18 cellular contexts compared by ENCODE assay signal in the genomic region with DNA sequence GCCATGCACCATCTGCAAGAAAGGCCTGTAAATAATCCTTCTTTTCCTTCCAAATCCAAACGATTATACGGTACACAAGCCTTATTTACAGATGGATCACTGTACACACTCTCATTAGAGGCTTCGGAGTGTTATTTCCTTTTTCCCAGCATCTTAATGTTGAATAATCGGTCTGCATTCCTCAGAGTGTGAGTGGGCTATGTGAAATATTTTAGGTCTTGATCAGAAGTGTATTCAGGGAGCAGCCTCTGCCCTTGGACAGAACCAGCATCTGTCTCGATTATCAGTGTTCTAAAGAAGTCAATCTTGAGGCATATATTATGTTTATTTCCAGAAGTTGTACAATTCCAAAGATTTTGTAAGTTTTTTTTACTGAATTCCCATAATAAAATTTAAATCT.
DNase-seq lines count a peak whose midpoint lies in the region; FAIRE-seq and TF ChIP-seq lines count a peak whose summit lies in the region.
"Had no signal": no experiment of that assay in that cellular context is flagged by ENCODE, and none has a peak within 500 bp of the region (broad histone marks: within the 10 kb centered on the region; RNA-seq: fewer than 3 reads in every experiment).

No MANE protein-coding gene starts in this region.

- DNase-seq in EH (ENCODE audit: low read depth) (peak; percentile 25), GM23248 (peak; percentile 32), astrocyte (ENCODE audit: low read depth) (peak; percentile 27), inferior parietal cortex (ENCODE audit: extremely low spot score) (no peak), SKM-1 (lab: John Stamatoyannopoulos, UW; ENCODE audit: unreplicated experiment) (no peak), erythroblast (lab: John Stamatoyannopoulos, UW) (no peak)
- DNase-seq: BE2C; Calu3; CD4-positive, alpha-beta T cell; DMS79; NCI-H1694 treated with DMSO at 0.1 percent for 48 hours; NCI-H2107; SW 1271 had no signal

- H3K4me3 Mint-ChIP-seq in astrocyte (ENCODE audit: unreplicated experiment) = no peak overlapping the region
- H3K4me3 Mint-ChIP-seq: CD4-positive, alpha-beta T cell had no signal

- H3K79me2 ChIP-seq in GM23248 (ENCODE audit: insufficient read depth) (no peaks in the 10 kb centered on the region), astrocyte (ENCODE audit: insufficient read depth, low read length) (no peaks in the 10 kb centered on the region)

- no peaks in the 10 kb centered on the region for H3K9me3 ChIP-seq in GM23248 (ENCODE audit: low read depth)
- H3K9me3 ChIP-seq in astrocyte (ENCODE audit: insufficient read depth, low read depth, low read length) = no peaks in the 10 kb centered on the region
- H3K9me3 ChIP-seq in neutrophil = no peaks in the 10 kb centered on the region
- H3K9me3 ChIP-seq: BE2C had no signal

- H3K9ac ChIP-seq in GM23248 (no peak overlapping the region), astrocyte (ENCODE audit: low read length) (no peak overlapping the region)

- in situ Hi-C loops in GM23248 (cut with MboI) = no loop called here

- TF ChIP-seq CTCF in astrocyte (IDR thresholded peaks at IDR 0.05; ENCODE audit: insufficient read depth, low read depth, low read length) = no peak
- TF ChIP-seq CTCF in neutrophil (IDR thresholded peaks at IDR 0.05) = no peak

- no peak for TF ChIP-seq POLR2A in erythroblast (IDR thresholded peaks at IDR 0.05; ENCODE audit: low read length)

- no peak overlapping the region for H3K4me2 ChIP-seq in GM23248 (ENCODE audit: unreplicated experiment)
- peak overlapping the region; percentile 45 for H3K4me2 ChIP-seq in astrocyte (ENCODE audit: low read length)

- H3K27ac ChIP-seq in GM23248 (no peak overlapping the region), astrocyte (ENCODE audit: low read depth, low read length) (no peak overlapping the region), neutrophil (peak overlapping the region; percentile 82)

- H3K36me3 ChIP-seq in GM23248 (ENCODE audit: low read depth) (no peaks in the 10 kb centered on the region), astrocyte (ENCODE audit: insufficient read depth, low read length) (no peaks in the 10 kb centered on the region), neutrophil (no peaks in the 10 kb centered on the region)
- H3K36me3 ChIP-seq: BE2C had no signal

- no peak overlapping the region for H3K27ac Mint-ChIP-seq in astrocyte (ENCODE audit: unreplicated experiment)
- H3K27ac Mint-ChIP-seq: CD4-positive, alpha-beta T cell had no signal

- no peaks in the 10 kb centered on the region for H3K9me2 ChIP-seq in GM23248 (ENCODE audit: insufficient read depth)

- H3K36me3 Mint-ChIP-seq in astrocyte (ENCODE audit: low read depth, unreplicated experiment) = no peaks in the 10 kb centered on the region

- H3K27me3 ChIP-seq in GM23248 (replicated peaks; ENCODE audit: insufficient read depth) (no peaks in the 10 kb centered on the region), astrocyte (ENCODE audit: insufficient read depth, low read length) (no peaks in the 10 kb centered on the region), neutrophil (no peaks in the 10 kb centered on the region)
- H3K27me3 ChIP-seq: BE2C had no signal

- no peak for FAIRE-seq in astrocyte (lab: Jason Lieb, UNC)
- FAIRE-seq: G401.6, GM12878, H1, RCC 7860 had no signal

- H3F3A ChIP-seq in GM23248 (ENCODE audit: insufficient read depth) = peaks cover 3% of the 10 kb centered on the region; the same call in 1 of the 2 replicates

- peaks cover 8% of the 10 kb centered on the region for H3K9me3 Mint-ChIP-seq in astrocyte (ENCODE audit: unreplicated experiment)

- H4K20me1 ChIP-seq in GM23248 (ENCODE audit: insufficient read depth) = no peaks in the 10 kb centered on the region
- no peaks in the 10 kb centered on the region for H4K20me1 ChIP-seq in astrocyte (ENCODE audit: insufficient read depth, low read length)

- WGBS in GM23248 (ENCODE audit: low coverage in 1 of 2, low lambda C conversion rate in 2 of 2, missing lambda C conversion rate in 2 of 2), 2 experiments = 26 to 30% methylated on average over 5 of the region's 5 CpGs

- H3K4me3 ChIP-seq in GM23248 (no peak overlapping the region), astrocyte (ENCODE audit: insufficient read depth, low read depth, low read length) (no peak overlapping the region), neutrophil (ENCODE audit: low read depth in 1 of 2, low read length in 1 of 2) (peak overlapping the region; percentile 19 to 24)
- H3K4me3 ChIP-seq: GM12878 had no signal

- H3K4me1 ChIP-seq in GM23248 (ENCODE audit: insufficient read depth) (0 out of 2 replicates have a peak, but pooled peaks cover 11% of the 10 kb centered on the region), astrocyte (ENCODE audit: insufficient read depth, low read length) (no peaks in the 10 kb centered on the region), neutrophil (ENCODE audit: control insufficient read depth in 1 of 2, insufficient read depth in 1 of 2, low read depth in 1 of 2, low read length in 1 of 2) (peaks cover 14 to 21% of the 10 kb centered on the region in 2 experiments)
- H3K4me1 ChIP-seq: BE2C had no signal

- H2AFZ ChIP-seq in GM23248 (no peak overlapping the region), astrocyte (ENCODE audit: low read depth, low read length) (no peak overlapping the region)

- H3K4me1 Mint-ChIP-seq in astrocyte (ENCODE audit: low read depth, unreplicated experiment) = peaks cover 12% of the 10 kb centered on the region

- no peaks in the 10 kb centered on the region for H3K27me3 Mint-ChIP-seq in astrocyte (ENCODE audit: low read depth, unreplicated experiment)

Comparison
In these comparisons a context has a peak if more than half of its experiments do, and no peak if none do; other contexts are left out.
1. DNase-seq: peak in EH (single experiment), GM23248 (single experiment) and astrocyte (single experiment); none in inferior parietal cortex (single experiment), SKM-1 (single experiment) and erythroblast (0 of 2).
2. H3K4me3 ChIP-seq: peak in neutrophil (2 of 2); none in GM23248 (single experiment) and astrocyte (single experiment).